ENCODE assay signal across 18 cellular contexts in genomic region chr7:128122577-128123290, GRCh38.
A peak's percentile ranks its signal among the peaks of the same experiment; 100 is the strongest.
DNase-seq lines count a peak whose midpoint lies in the region; TF ChIP-seq lines count a peak whose summit lies in the region.
"Had no signal": no experiment of that assay in that cellular context is flagged by ENCODE, and none has a peak within 500 bp of the region (broad histone marks: within the 10 kb centered on the region; RNA-seq: fewer than 3 reads in every experiment).

No MANE protein-coding gene starts in this region.

- POLR2A ChIA-PET in HEK293 (lab: Yijun Ruan, JAX) = no interaction called here

- no peak overlapping the region for H3K27ac ChIP-seq in HEK293 (ENCODE audit: extremely low read depth, low read depth, low read length)
- H3K27ac ChIP-seq: parathyroid adenoma, testis had no signal

- peak overlapping the region; percentile 19 for H3K27ac Mint-ChIP-seq in progenitor cell of endocrine pancreas
- H3K27ac Mint-ChIP-seq: B cell, GM23338 had no signal

- H3K4me3 ChIP-seq in HEK293 (ENCODE audit: low read depth, low read length) (no peak overlapping the region), epithelial cell of esophagus (ENCODE audit: low read length) (no peak overlapping the region)
- H3K4me3 ChIP-seq: GM23338, smooth muscle cell had no signal

- H3K9me3 Mint-ChIP-seq in progenitor cell of endocrine pancreas (ENCODE audit: low read depth) = no peaks in the 10 kb centered on the region
- H3K9me3 Mint-ChIP-seq: GM23338 had no signal

- no peak for TF ChIP-seq CTCF in HEK293 (tag by site-specific recombination; IDR thresholded peaks at IDR 0.05)
- TF ChIP-seq CTCF in epithelial cell of esophagus (IDR thresholded peaks at IDR 0.05; ENCODE audit: insufficient read depth, low read depth, low read length, missing control alignments) = no peak
- TF ChIP-seq CTCF in progenitor cell of endocrine pancreas (IDR thresholded peaks at IDR 0.05; ENCODE audit: unreplicated experiment) = no peak

- H3K4me1 ChIP-seq in HEK293 (ENCODE audit: control insufficient read depth, insufficient read depth, low read length) = no peaks in the 10 kb centered on the region
- H3K4me1 ChIP-seq: parathyroid adenoma, testis had no signal

- H3K4me1 Mint-ChIP-seq in progenitor cell of endocrine pancreas (ENCODE audit: low read depth) = peaks cover 8% of the 10 kb centered on the region

- no peak overlapping the region for H3K4me3 Mint-ChIP-seq in progenitor cell of endocrine pancreas (ENCODE audit: low read depth)
- H3K4me3 Mint-ChIP-seq: B cell, GM23338 had no signal

- no peaks in the 10 kb centered on the region for H3K9me3 ChIP-seq in HEK293 (ENCODE audit: control insufficient read depth, insufficient read depth, low read depth, low read length)
- H3K9me3 ChIP-seq: testis had no signal

- H3K36me3 ChIP-seq in HEK293 (ENCODE audit: control insufficient read depth in 2 of 2, insufficient read depth in 1 of 2, low read length in 2 of 2) = no peaks in the 10 kb centered on the region

- DNase-seq in NOMO-1 treated with DMSO at 0.1 percent for 48 hours (lab: John Stamatoyannopoulos, UW; ENCODE audit: unreplicated experiment) (peak; percentile 35), epithelial cell of esophagus (ENCODE audit: low read depth) (peak; percentile 70), progenitor cell of endocrine pancreas (ENCODE audit: low spot score, unreplicated experiment) (no peak), medulla oblongata (ENCODE audit: extremely low spot score) (no peak), NCI-H187 treated with DMSO at 0.1 percent for 48 hours (lab: John Stamatoyannopoulos, UW) (no peak), COR-L47 (lab: John Stamatoyannopoulos, UW) (no peak)
- DNase-seq: activated gamma-delta T cell; foreskin melanocyte; KG1; left colon; NCI-H1417; NK-92 treated with Interleukin-12 subunit alpha and Interleukin-12 subunit beta, amount 100 ng/mL, for 24 hours; testis had no signal

- CTCF ChIA-PET in HEK293 (lab: Yijun Ruan, JAX) = no interaction called here

- H3K27me3 Mint-ChIP-seq in progenitor cell of endocrine pancreas = peaks cover 6% of the 10 kb centered on the region
- H3K27me3 Mint-ChIP-seq: B cell had no signal

- H3K36me3 Mint-ChIP-seq in progenitor cell of endocrine pancreas (ENCODE audit: insufficient read depth) = no peaks in the 10 kb centered on the region

TF ChIP-seq in HEK293, 187 proteins besides CTCF, POLR2A, EP300 and RAD21:
- TF ChIP-seq PATZ1 (tag by site-specific recombination; IDR thresholded peaks at IDR 0.05) (no peak), ATF2 (tag by site-specific recombination; IDR thresholded peaks at IDR 0.05; ENCODE audit: low read depth) (no peak), ZNF488 (tag by site-specific recombination; IDR thresholded peaks at IDR 0.05) (no peak), ZBTB48 (tag by site-specific recombination; IDR thresholded peaks at IDR 0.05) (0 out of 2 replicates have a peak, but pooled peaks have one; percentile 24), ZNF704 (tag by site-specific recombination; IDR thresholded peaks at IDR 0.05) (no peak)

Comparison
In these comparisons a context has a peak if more than half of its experiments do, and no peak if none do; other contexts are left out.
1. DNase-seq: peak in NOMO-1 treated with DMSO at 0.1 percent for 48 hours (single experiment) and epithelial cell of esophagus (single experiment); none in progenitor cell of endocrine pancreas (single experiment), medulla oblongata (single experiment), NCI-H187 treated with DMSO at 0.1 percent for 48 hours (single experiment) and COR-L47 (single experiment).